Comparison of ENCODE assay signal across 8 cellular contexts in genomic region chr15:74950078-74951000, GRCh38. TPM values are rescaled to one million over a fixed set of nuclear protein-coding genes. Genes with fewer than 3 reads are reported as not detected.
DNase-seq lines count a peak whose midpoint lies in the region; ATAC-seq and TF ChIP-seq lines count a peak whose summit lies in the region.

No MANE protein-coding gene starts in this region.

- no peak for ATAC-seq in GM21576 (IDR thresholded peaks at IDR 0.05; ENCODE audit: unreplicated experiment)
- ATAC-seq in GM18505 (IDR thresholded peaks at IDR 0.05; ENCODE audit: unreplicated experiment) = no peak

- peaks cover 15% of the 10 kb centered on the region for H3K4me1 Mint-ChIP-seq in activated naive CD4-positive, alpha-beta T cell treated with anti-CD3 and anti-CD28 coated beads, Interleukin-2, amount 10 ng/mL, durations not matched to agents 7 days and 5 days

- no peak overlapping the region for H3K4me3 ChIP-seq in MG63
- H3K4me3 ChIP-seq in cardiac muscle cell = no peak overlapping the region

- H3K9me3 ChIP-seq in MG63 = no peaks in the 10 kb centered on the region
- H3K9me3 ChIP-seq in cardiac muscle cell (ENCODE audit: low read depth) = no peaks in the 10 kb centered on the region

- no peaks in the 10 kb centered on the region; the same call in 1 of the 2 replicates for H3K36me3 ChIP-seq in MG63
- no peaks in the 10 kb centered on the region for H3K36me3 ChIP-seq in cardiac muscle cell

- CTCF ChIA-PET in activated naive CD4-positive, alpha-beta T cell treated with anti-CD3 and anti-CD28 coated beads, Interleukin-2, amount 10 ng/mL, durations not matched to agents 7 days and 5 days (lab: Charles Lee) = interaction anchor here (0.5 to 6.5 kb wide), 26 partner anchors 9 to 578 kb away, joined by 3 to 75 read pairs (median 4); partner anchors contain the start of genes COX5A, FAM219B and PPCDC

- DNase-seq in ELF-1 (ENCODE audit: low read depth, low spot score) (peak; percentile 89), MG63 (peak; percentile 49), SKM-1 (lab: John Stamatoyannopoulos, UW; ENCODE audit: unreplicated experiment) (peak; percentile 46), cardiac muscle cell (ENCODE audit: low read depth in 1 of 2, low spot score in 1 of 2) (peak; percentile 78 to 80), putamen (ENCODE audit: low spot score) (peak; percentile 68)
- peak; percentile 88 for DNase-seq in activated naive CD4-positive, alpha-beta T cell treated with anti-CD3 and anti-CD28 coated beads, Interleukin-2, amount 10 ng/mL, durations not matched to agents 7 days and 5 days

- H3K27ac Mint-ChIP-seq in activated naive CD4-positive, alpha-beta T cell treated with anti-CD3 and anti-CD28 coated beads, Interleukin-2, amount 10 ng/mL, durations not matched to agents 7 days and 5 days = no peak overlapping the region

- no peak for TF ChIP-seq POLR2A in GM18505 (IDR thresholded peaks at IDR 0.05; ENCODE audit: borderline replicate concordance, extremely low read depth, insufficient read depth, insufficient read length)

- no peak overlapping the region for H3K27ac ChIP-seq in cardiac muscle cell

- H3K4me1 ChIP-seq in cardiac muscle cell (ENCODE audit: low read depth) = peaks cover 15% of the 10 kb centered on the region

- H3K27me3 Mint-ChIP-seq in activated naive CD4-positive, alpha-beta T cell treated with anti-CD3 and anti-CD28 coated beads, Interleukin-2, amount 10 ng/mL, durations not matched to agents 7 days and 5 days = peaks cover 29% of the 10 kb centered on the region

- no peaks in the 10 kb centered on the region for H3K36me3 Mint-ChIP-seq in activated naive CD4-positive, alpha-beta T cell treated with anti-CD3 and anti-CD28 coated beads, Interleukin-2, amount 10 ng/mL, durations not matched to agents 7 days and 5 days

- H3K9me3 Mint-ChIP-seq in activated naive CD4-positive, alpha-beta T cell treated with anti-CD3 and anti-CD28 coated beads, Interleukin-2, amount 10 ng/mL, durations not matched to agents 7 days and 5 days = no peaks in the 10 kb centered on the region

- no peak overlapping the region for H3K4me3 Mint-ChIP-seq in activated naive CD4-positive, alpha-beta T cell treated with anti-CD3 and anti-CD28 coated beads, Interleukin-2, amount 10 ng/mL, durations not matched to agents 7 days and 5 days

- H3K27me3 ChIP-seq in MG63 = no peaks in the 10 kb centered on the region
- no peaks in the 10 kb centered on the region for H3K27me3 ChIP-seq in cardiac muscle cell

- peak; percentile 100 for TF ChIP-seq CTCF in cardiac muscle cell (IDR thresholded peaks at IDR 0.05; ENCODE audit: low read depth, low read length)

RNA-seq across cellular contexts. Expression of gene RPP25, which starts 6.2 kb away (rescaled TPM):
- total RNA-seq in MG63 (2014; rRNA removed; shearing (Covaris generic); ENCODE audit: low replicate concordance) = 9.7 and 19.0 TPM in 2 replicates
- total RNA-seq in cardiac muscle cell = 21.1 and 23.0 TPM in 2 replicates
- polyA plus RNA-seq in cardiac muscle cell = 18.3 and 20.8 TPM in 2 replicates

RNA-seq across cellular contexts. Expression of gene COX5A, which starts 12.5 kb away (rescaled TPM):
- total RNA-seq in MG63 (2014; rRNA removed; shearing (Covaris generic); ENCODE audit: low replicate concordance) = 343 and 426 TPM in 2 replicates
- 285 and 435 TPM in 2 replicates for total RNA-seq in cardiac muscle cell
- polyA plus RNA-seq in cardiac muscle cell = 1,301 and 1,489 TPM in 2 replicates

RNA-seq across cellular contexts. Expression of gene FAM219B, which starts 43.7 kb away (rescaled TPM):
- total RNA-seq in MG63 (2014; rRNA removed; shearing (Covaris generic); ENCODE audit: low replicate concordance) = 22.6 and 65.2 TPM in 2 replicates
- total RNA-seq in cardiac muscle cell = 109 and 168 TPM in 2 replicates
- 107 and 157 TPM in 2 replicates for polyA plus RNA-seq in cardiac muscle cell

RNA-seq across cellular contexts. Expression of gene SCAMP5, which starts 45.0 kb away (rescaled TPM):
- total RNA-seq in MG63 (2014; rRNA removed; shearing (Covaris generic); ENCODE audit: low replicate concordance) = 0.20 and 3.4 TPM in 2 replicates
- total RNA-seq in cardiac muscle cell = 5.8 and 8.1 TPM in 2 replicates
- 1.2 and 3.3 TPM in 2 replicates for polyA plus RNA-seq in cardiac muscle cell
